20 cellular contexts compared by ENCODE assay signal in genomic region chr6:70404658-70405057, GRCh38.
"Had no signal": no experiment of that assay in that cellular context is flagged by ENCODE, and none has a peak within 500 bp of the region (broad histone marks: within the 10 kb centered on the region; RNA-seq: fewer than 3 reads in every experiment).

No MANE protein-coding gene starts in this region.

- H3K4me3 ChIP-seq: MG63 had no signal

- H3K36me3 ChIP-seq: MG63 had no signal

- DNase-seq: KBM-7, MG63, NCI-H1092, NCI-H1105 treated with DMSO at 0.1 percent for 48 hours, NCI-H1417 treated with DMSO at 0.1 percent for 48 hours, NCI-H146, NCI-H1694 treated with DMSO at 0.1 percent for 48 hours, NCI-H1930, NCI-H2081, NCI-H2107, NCI-H2227 treated with DMSO at 0.1 percent for 48 hours, NCI-H446, NCI-H510A, NCI-H524 treated with DMSO at 0.1 percent for 48 hours, NCI-H69, NCI-H774, Right ventricle myocardium superior, RPMI8226, SIG-M5 had no signal

- H3K9me3 ChIP-seq: MG63 had no signal

- FAIRE-seq: RCC 7860 had no signal
